ENCODE assay signal across 26 cellular contexts in the genomic region with DNA sequence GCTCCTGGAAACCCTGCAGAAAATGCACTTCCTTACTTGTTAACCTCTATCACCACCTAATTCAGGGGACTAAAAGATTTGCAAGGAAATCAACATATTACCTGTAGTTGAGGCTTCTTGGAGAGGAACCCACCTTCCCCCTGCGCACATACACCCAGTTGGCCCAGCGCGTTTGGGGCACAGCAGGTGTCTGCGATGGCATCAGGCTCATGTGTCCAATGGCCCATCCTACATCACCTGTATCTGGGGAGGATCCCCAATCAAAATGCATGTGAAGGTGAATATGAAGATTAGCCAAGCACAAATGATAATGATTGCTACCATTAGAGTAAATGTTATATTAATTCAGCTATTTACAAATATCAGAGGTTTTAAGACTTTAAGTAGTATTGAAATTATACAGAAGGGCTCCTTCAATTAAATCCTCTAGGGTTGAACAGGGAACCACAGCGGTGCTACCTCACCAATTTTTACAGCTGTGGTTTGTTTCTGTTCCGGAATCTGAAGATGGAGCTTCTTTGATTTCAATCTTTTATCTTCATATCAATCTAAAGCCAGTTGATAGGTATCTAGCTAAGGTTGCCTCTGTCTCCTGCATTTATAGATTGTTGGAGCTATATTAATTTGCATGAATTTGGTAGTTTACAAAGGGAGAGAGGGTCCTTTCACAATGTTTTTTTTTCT.
"Had no signal": no experiment of that assay in that cellular context is flagged by ENCODE, and none has a peak within 500 bp of the region (broad histone marks: within the 10 kb centered on the region; RNA-seq: fewer than 3 reads in every experiment).

No MANE protein-coding gene starts in this region.

- H3K79me2 ChIP-seq: hepatocyte had no signal

- ATAC-seq: left colon; left ventricle myocardium superior; psoas muscle; sciatic nerve; stimulated activated memory B cell treated with anti-CD40 and anti-IgM and Interleukin-4, amounts not matched to agents 10 μg/mL and 1 μg/mL and 100 μg/mL, for 72 hours; upper lobe of right lung had no signal

- H3K9me3 Mint-ChIP-seq: endodermal cell; nephron progenitor cell; stimulated activated memory B cell treated with anti-CD40 and anti-IgM and Interleukin-4, amounts not matched to agents 10 μg/mL and 1 μg/mL and 100 μg/mL, for 72 hours; stimulated activated naive CD8-positive, alpha-beta T cell treated with anti-CD3 and anti-CD28 coated beads, Interleukin-15, Interleukin-2, amounts not matched to agents 100 ng/mL and 50 ng/mL, for 24 hours had no signal

- H3K27ac Mint-ChIP-seq: endodermal cell; nephron progenitor cell; stimulated activated memory B cell treated with anti-CD40 and anti-IgM and Interleukin-4, amounts not matched to agents 10 μg/mL and 1 μg/mL and 100 μg/mL, for 72 hours; stimulated activated naive CD8-positive, alpha-beta T cell treated with anti-CD3 and anti-CD28 coated beads, Interleukin-15, Interleukin-2, amounts not matched to agents 100 ng/mL and 50 ng/mL, for 24 hours had no signal

- H3K4me3 Mint-ChIP-seq: endodermal cell; nephron progenitor cell; stimulated activated memory B cell treated with anti-CD40 and anti-IgM and Interleukin-4, amounts not matched to agents 10 μg/mL and 1 μg/mL and 100 μg/mL, for 72 hours; stimulated activated naive CD8-positive, alpha-beta T cell treated with anti-CD3 and anti-CD28 coated beads, Interleukin-15, Interleukin-2, amounts not matched to agents 100 ng/mL and 50 ng/mL, for 24 hours had no signal

- H3K27ac ChIP-seq: hepatocyte, neutrophil, psoas muscle, spleen, tibial artery, upper lobe of right lung, vagina had no signal

- H3K27me3 ChIP-seq: hepatocyte, tibial artery, vagina had no signal

- H3K4me1 ChIP-seq: psoas muscle, tibial artery, upper lobe of right lung, vagina had no signal

- H3K4me1 Mint-ChIP-seq: endodermal cell; stimulated activated memory B cell treated with anti-CD40 and anti-IgM and Interleukin-4, amounts not matched to agents 10 μg/mL and 1 μg/mL and 100 μg/mL, for 72 hours had no signal

- H3K36me3 ChIP-seq: neutrophil, spleen, tibial artery, upper lobe of right lung, vagina had no signal

- H3K4me3 ChIP-seq: hepatocyte, lung, psoas muscle, spleen, tibial artery, upper lobe of right lung, vagina had no signal

- H2AFZ ChIP-seq: hepatocyte had no signal

- DNase-seq: effector CD4-positive, alpha-beta T cell; endodermal cell; erythroblast; foreskin melanocyte; head of caudate nucleus; kidney; left colon; left ventricle myocardium superior; mesenchymal stem cell; midbrain; nephron progenitor cell; psoas muscle; retina; spleen; stimulated activated CD4-positive, alpha-beta T cell treated with anti-CD3 and anti-CD28 coated beads, Interleukin-15, amount 100 ng/mL, for 24 hours; stimulated activated CD4-positive, alpha-beta T cell treated with anti-CD3 and anti-CD28 coated beads, Interleukin-1b, Interleukin-23, amount 100 ng/mL, for 48 hours; stimulated activated CD4-positive, alpha-beta T cell treated with anti-CD3 and anti-CD28 coated beads, Interleukin-4, amount 100 ng/mL, for 24 hours; tibial artery; upper lobe of right lung had no signal

- H3K4me2 ChIP-seq: hepatocyte had no signal

- H3K36me3 Mint-ChIP-seq: stimulated activated memory B cell treated with anti-CD40 and anti-IgM and Interleukin-4, amounts not matched to agents 10 μg/mL and 1 μg/mL and 100 μg/mL, for 72 hours had no signal
